ENCODE assay signal across 22 cellular contexts in the genomic region with DNA sequence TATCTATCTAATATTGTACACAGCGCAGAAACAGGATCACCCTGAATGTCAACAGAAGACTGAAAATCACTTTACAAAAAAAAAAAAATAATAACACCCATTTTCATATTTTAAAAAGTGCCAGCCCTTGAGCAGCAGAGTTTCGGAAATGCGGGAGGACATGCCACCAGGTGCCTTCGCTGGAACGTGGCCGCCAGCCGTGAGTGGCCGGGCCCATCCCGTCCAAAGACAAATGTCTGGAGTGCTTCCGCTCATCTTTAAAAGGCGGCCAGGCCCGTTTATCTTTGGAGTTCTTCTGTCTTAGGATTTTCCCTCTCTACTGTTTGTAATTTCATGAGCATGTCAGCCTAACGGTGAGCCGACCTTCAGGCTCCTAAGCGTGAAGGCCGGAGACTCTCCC. TPM values are rescaled to one million over a fixed set of nuclear protein-coding genes. Genes with fewer than 3 reads are reported as not detected.
A peak's percentile ranks its signal among the peaks of the same experiment; 100 is the strongest.
DNase-seq lines count a peak whose midpoint lies in the region; ATAC-seq and TF ChIP-seq lines count a peak whose summit lies in the region.
"Had no signal": no experiment of that assay in that cellular context is flagged by ENCODE, and none has a peak within 500 bp of the region (broad histone marks: within the 10 kb centered on the region; RNA-seq: fewer than 3 reads in every experiment).

No MANE protein-coding gene starts in this region.

- H3K4me1 ChIP-seq in SK-N-SH (ENCODE audit: control insufficient read depth in 1 of 2, insufficient read depth in 2 of 2, low read depth in 1 of 2, low read length in 1 of 2) (peaks cover 0 to 7% of the 10 kb centered on the region in 2 experiments; a peak in 2 of 4 replicates), GM23338 (ENCODE audit: insufficient read depth) (no peaks in the 10 kb centered on the region)
- H3K4me1 ChIP-seq: A549 had no signal

- H2AFZ ChIP-seq in SK-N-SH (ENCODE audit: low read depth) (no peak overlapping the region), GM23338 (peak overlapping the region; percentile 91; the same call in 1 of the 2 replicates)

- no peak overlapping the region for H3K4me2 ChIP-seq in SK-N-SH
- no peak overlapping the region for H3K4me2 ChIP-seq in GM23338
- H3K4me2 ChIP-seq: A549 had no signal

- no peak for TF ChIP-seq CTCF in SK-N-SH (IDR thresholded peaks at IDR 0.05)
- TF ChIP-seq CTCF in GM23338 (conservative IDR thresholded peaks at IDR 0.05; ENCODE audit: low read depth in 2 of 2) = no peak
- TF ChIP-seq CTCF in glutamatergic neuron (IDR thresholded peaks at IDR 0.05; ENCODE audit: partially characterized antibody, unreplicated experiment) = no peak

- H3K9me3 Mint-ChIP-seq in GM23338 = no peaks in the 10 kb centered on the region; the same call in 2 of the 3 replicates
- H3K9me3 Mint-ChIP-seq in glutamatergic neuron (ENCODE audit: unreplicated experiment) = peaks cover 5% of the 10 kb centered on the region

- no peak for TF ChIP-seq POLR2A in GM18505 (IDR thresholded peaks at IDR 0.05; ENCODE audit: borderline replicate concordance, extremely low read depth, insufficient read depth, insufficient read length)

- TF ChIP-seq RAD21 in SK-N-SH (IDR thresholded peaks at IDR 0.05; ENCODE audit: low read length) = no peak

- H4K20me1 ChIP-seq in SK-N-SH (ENCODE audit: insufficient read depth) = no peaks in the 10 kb centered on the region
- no peaks in the 10 kb centered on the region for H4K20me1 ChIP-seq in GM23338 (replicated peaks; ENCODE audit: insufficient read depth)

- no peak overlapping the region for H3K4me3 ChIP-seq in SK-N-SH (ENCODE audit: low read depth in 2 of 2, low read length in 1 of 2)
- H3K4me3 ChIP-seq in GM23338 = no peak overlapping the region
- H3K4me3 ChIP-seq: A549 had no signal

- H3K27me3 ChIP-seq in SK-N-SH (ENCODE audit: insufficient read depth) (peaks cover 2% of the 10 kb centered on the region; the same call in 1 of the 2 replicates), GM23338 (ENCODE audit: insufficient read depth) (no peaks in the 10 kb centered on the region)

- POLR2A ChIA-PET in SK-N-SH (lab: Yijun Ruan, JAX) = no interaction called here

- DNase-seq in SK-N-SH (no peak), GM23338 (ENCODE audit: low spot score) (no peak), glutamatergic neuron (peak; percentile 5), mesenteric fat pad (ENCODE audit: low spot score) (peak; percentile 71), occipital lobe (lab: John Stamatoyannopoulos, UW) (no peak)
- DNase-seq: AML-193; CD4-positive, alpha-beta T cell; DMS153; DMS79; GDM1; HCEC 1CT had no signal

- H3K36me3 ChIP-seq in SK-N-SH (replicated peaks in 1 of 2; ENCODE audit: control insufficient read depth in 1 of 2, insufficient read depth in 2 of 2, low read length in 1 of 2) (no peaks in the 10 kb centered on the region), GM23338 (ENCODE audit: insufficient read depth) (no peaks in the 10 kb centered on the region)

- no peak overlapping the region for H3K4me3 Mint-ChIP-seq in GM23338
- no peak overlapping the region for H3K4me3 Mint-ChIP-seq in glutamatergic neuron (ENCODE audit: unreplicated experiment)
- H3K4me3 Mint-ChIP-seq: CD4-positive, alpha-beta T cell had no signal

- 77% methylated on average over 16 of the region's 16 CpGs for whole genome bisulfite sequencing in SK-N-SH (ENCODE audit: low lambda C conversion rate)

- H3K79me2 ChIP-seq in SK-N-SH (ENCODE audit: insufficient read depth) = no peaks in the 10 kb centered on the region
- no peaks in the 10 kb centered on the region for H3K79me2 ChIP-seq in GM23338 (replicated peaks; ENCODE audit: insufficient read depth)

- H3K27ac Mint-ChIP-seq in GM23338 (no peak overlapping the region), glutamatergic neuron (ENCODE audit: unreplicated experiment) (no peak overlapping the region)
- H3K27ac Mint-ChIP-seq: CD4-positive, alpha-beta T cell had no signal

- H3K27me3 Mint-ChIP-seq in GM23338 (ENCODE audit: insufficient read depth, low read depth, poor library complexity) = peaks cover 6% of the 10 kb centered on the region
- H3K27me3 Mint-ChIP-seq in glutamatergic neuron (ENCODE audit: unreplicated experiment) = no peaks in the 10 kb centered on the region

- no peak overlapping the region for H3K9ac ChIP-seq in SK-N-SH

- H3K36me3 Mint-ChIP-seq in GM23338 (ENCODE audit: low read depth) = no peaks in the 10 kb centered on the region
- H3K36me3 Mint-ChIP-seq in glutamatergic neuron (ENCODE audit: unreplicated experiment) = peaks cover 9% of the 10 kb centered on the region

- ATAC-seq in SK-N-SH treated with all-trans-retinoic acid at 6 μM for 48 hours = no peak
- no peak for ATAC-seq in GM23338
- no peak for ATAC-seq in GM19023 (IDR thresholded peaks at IDR 0.05; ENCODE audit: unreplicated experiment)
- ATAC-seq in GM18505 (IDR thresholded peaks at IDR 0.05; ENCODE audit: unreplicated experiment) = no peak
- ATAC-seq: A549 had no signal

- 0 out of 2 replicates have a peak, but pooled peaks cover 3% of the 10 kb centered on the region for H3K9me3 ChIP-seq in SK-N-SH
- H3K9me3 ChIP-seq: A549 had no signal

- H3K9me2 ChIP-seq in SK-N-SH (no peaks in the 10 kb centered on the region), GM23338 (ENCODE audit: insufficient read depth) (no peaks in the 10 kb centered on the region)

- H3K4me1 Mint-ChIP-seq in GM23338 (no peaks in the 10 kb centered on the region), glutamatergic neuron (ENCODE audit: low read depth, unreplicated experiment) (peaks cover 2% of the 10 kb centered on the region)

- CTCF ChIA-PET in SK-N-SH (lab: Yijun Ruan, JAX) = no interaction called here

- no peak for TF ChIP-seq EP300 in SK-N-SH (IDR thresholded peaks at IDR 0.05; ENCODE audit: borderline replicate concordance in 1 of 2, low read depth in 1 of 2, low read length in 1 of 2)

- H3K27ac ChIP-seq in SK-N-SH (ENCODE audit: low read depth in 2 of 2, low read length in 1 of 2) (no peak overlapping the region), GM23338 (ENCODE audit: low read depth) (no peak overlapping the region)
- H3K27ac ChIP-seq: 22Rv1, A549, C4-2B, HL-60 had no signal

- H3F3A ChIP-seq in SK-N-SH (replicated peaks; ENCODE audit: insufficient read depth) (no peaks in the 10 kb centered on the region), GM23338 (replicated peaks; ENCODE audit: low read depth) (no peaks in the 10 kb centered on the region)

TF ChIP-seq in SK-N-SH treated with all-trans-retinoic acid at 6 μM for 48 hours, 23 proteins besides CTCF, POLR2A, EP300 and RAD21:
- TF ChIP-seq ARNTL (CRISPR knock-in tag; IDR thresholded peaks at IDR 0.05; ENCODE audit: borderline replicate concordance, low read depth) (no peak), ZNF8 (CRISPR knock-in tag; IDR thresholded peaks at IDR 0.05) (no peak), TOX (CRISPR knock-in tag; IDR thresholded peaks at IDR 0.05; ENCODE audit: borderline replicate concordance) (no peak), CREB5 (CRISPR knock-in tag; IDR thresholded peaks at IDR 0.05; ENCODE audit: low read depth) (no peak), GLIS3 (CRISPR knock-in tag; IDR thresholded peaks at IDR 0.05) (no peak)

TF ChIP-seq in GM23338, 12 proteins besides CTCF, POLR2A, EP300 and RAD21 (continues in another document):
- no peak for TF ChIP-seq ZNF331 (CRISPR knock-in tag; IDR thresholded peaks at IDR 0.05; ENCODE audit: low read depth)
- no peak for TF ChIP-seq NANOG (IDR thresholded peaks at IDR 0.05; ENCODE audit: borderline replicate concordance)
- TF ChIP-seq, protein P1, sequence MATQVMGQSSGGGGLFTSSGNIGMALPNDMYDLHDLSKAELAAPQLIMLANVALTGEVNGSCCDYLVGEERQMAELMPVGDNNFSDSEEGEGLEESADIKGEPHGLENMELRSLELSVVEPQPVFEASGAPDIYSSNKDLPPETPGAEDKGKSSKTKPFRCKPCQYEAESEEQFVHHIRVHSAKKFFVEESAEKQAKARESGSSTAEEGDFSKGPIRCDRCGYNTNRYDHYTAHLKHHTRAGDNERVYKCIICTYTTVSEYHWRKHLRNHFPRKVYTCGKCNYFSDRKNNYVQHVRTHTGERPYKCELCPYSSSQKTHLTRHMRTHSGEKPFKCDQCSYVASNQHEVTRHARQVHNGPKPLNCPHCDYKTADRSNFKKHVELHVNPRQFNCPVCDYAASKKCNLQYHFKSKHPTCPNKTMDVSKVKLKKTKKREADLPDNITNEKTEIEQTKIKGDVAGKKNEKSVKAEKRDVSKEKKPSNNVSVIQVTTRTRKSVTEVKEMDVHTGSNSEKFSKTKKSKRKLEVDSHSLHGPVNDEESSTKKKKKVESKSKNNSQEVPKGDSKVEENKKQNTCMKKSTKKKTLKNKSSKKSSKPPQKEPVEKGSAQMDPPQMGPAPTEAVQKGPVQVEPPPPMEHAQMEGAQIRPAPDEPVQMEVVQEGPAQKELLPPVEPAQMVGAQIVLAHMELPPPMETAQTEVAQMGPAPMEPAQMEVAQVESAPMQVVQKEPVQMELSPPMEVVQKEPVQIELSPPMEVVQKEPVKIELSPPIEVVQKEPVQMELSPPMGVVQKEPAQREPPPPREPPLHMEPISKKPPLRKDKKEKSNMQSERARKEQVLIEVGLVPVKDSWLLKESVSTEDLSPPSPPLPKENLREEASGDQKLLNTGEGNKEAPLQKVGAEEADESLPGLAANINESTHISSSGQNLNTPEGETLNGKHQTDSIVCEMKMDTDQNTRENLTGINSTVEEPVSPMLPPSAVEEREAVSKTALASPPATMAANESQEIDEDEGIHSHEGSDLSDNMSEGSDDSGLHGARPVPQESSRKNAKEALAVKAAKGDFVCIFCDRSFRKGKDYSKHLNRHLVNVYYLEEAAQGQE (IDR thresholded peaks at IDR 0.05; ENCODE audit: unreplicated experiment) = no peak

RNA-seq across cellular contexts. Expression of gene LRTM2, which starts 43.5 kb away (rescaled TPM):
- polyA plus RNA-seq in SK-N-SH (2012; rRNA removed) (not detected in 2 replicates), GM23338 (2016; fragmentation: Nextera tagmentation; extraction: Ambion mirVana) (0.08 TPM in 1 of 2 replicates, not detected in the other)
- not detected in 2 replicates for polyA plus RNA-seq in SK-N-SH (2012; cell fraction: cytosol; rRNA removed)
- 0.07 TPM in 1 of 2 replicates, not detected in the other for polyA plus RNA-seq in SK-N-SH (2012; cell fraction: nucleus; rRNA removed)
- total RNA-seq in GM23338 (2014; rRNA removed; shearing (Covaris generic)) = 0.12 TPM in 1 of 2 replicates, not detected in the other
- total RNA-seq in glutamatergic neuron (ENCODE audit: unreplicated experiment) (14.6 TPM), mesenteric fat pad (not detected), occipital lobe (4.5 TPM)
- total RNA-seq: Daoy, H4, HT1080 had no signal
- polyA plus RNA-seq: A549, BJ had no signal

RNA-seq across cellular contexts. Expression of gene CACNA2D4, which starts 54.6 kb away (rescaled TPM):
- polyA plus RNA-seq in SK-N-SH (2012; rRNA removed) (0.02 TPM in 1 of 2 replicates, not detected in the other), GM23338 (2016; fragmentation: Nextera tagmentation; extraction: Ambion mirVana) (0.24 TPM in 1 of 2 replicates, not detected in the other)
- not detected in 2 replicates for polyA plus RNA-seq in SK-N-SH (2012; cell fraction: cytosol; rRNA removed)
- 0.02 TPM in 1 of 2 replicates, not detected in the other for polyA plus RNA-seq in SK-N-SH (2012; cell fraction: nucleus; rRNA removed)
- 0.07 TPM in 1 of 2 replicates, not detected in the other for total RNA-seq in GM23338 (2014; rRNA removed; shearing (Covaris generic))
- total RNA-seq in glutamatergic neuron (ENCODE audit: unreplicated experiment) (not detected), mesenteric fat pad (8.8 TPM), occipital lobe (not detected)
- total RNA-seq: H4 had no signal
- polyA plus RNA-seq: A549 had no signal

Comparison
In these comparisons a context has a peak if more than half of its experiments do, and no peak if none do; other contexts are left out.
1. DNase-seq: peak in glutamatergic neuron (single experiment) and mesenteric fat pad (single experiment); none in SK-N-SH (single experiment), GM23338 (single experiment) and occipital lobe (single experiment).